ENCODE assay signal across 34 cellular contexts in genomic region chr3:52185837-52186236, GRCh38. TPM values are rescaled to one million over a fixed set of nuclear protein-coding genes. Genes with fewer than 3 reads are reported as not detected.
DNase-seq lines count a peak whose midpoint lies in the region; ATAC-seq, FAIRE-seq and TF ChIP-seq lines count a peak whose summit lies in the region.
"Had no signal": no experiment of that assay in that cellular context is flagged by ENCODE, and none has a peak within 500 bp of the region (broad histone marks: within the 10 kb centered on the region; RNA-seq: fewer than 3 reads in every experiment).

No MANE protein-coding gene starts in this region.

- peaks cover 9% of the 10 kb centered on the region for H3K9me1 ChIP-seq in K562 (ENCODE audit: control insufficient read depth, insufficient read depth, low read length)

- 0 out of 2 replicates have a peak overlapping the region, but pooled peaks have one; percentile 16 for H2AFZ ChIP-seq in K562 (ENCODE audit: low read depth, low read length)

- H3K27ac ChIP-seq in K562 (ENCODE audit: extremely low read depth, low read depth, low read length): no peak overlapping the region
- H3K27ac ChIP-seq: ovary, right atrium auricular region, thoracic aorta had no signal

- no peak for ATAC-seq in K562
- no peak for ATAC-seq in GM18505 (IDR thresholded peaks at IDR 0.05; ENCODE audit: unreplicated experiment)
- ATAC-seq: activated CD8-positive, alpha-beta T cell treated with anti-CD3 and anti-CD28 coated beads for 36 hours; natural killer cell treated with Interleukin-12 subunit alpha and Interleukin-12 subunit beta and Interleukin-15 and Interleukin-18, amount 100 ng/mL, for 72 hours had no signal

- H3K36me3 Mint-ChIP-seq in CD14-positive monocyte: peaks cover 0 to 5% of the 10 kb centered on the region in 2 donors
- H3K36me3 Mint-ChIP-seq: natural killer cell treated with Interleukin-12 subunit alpha and Interleukin-12 subunit beta and Interleukin-15 and Interleukin-18, amount 100 ng/mL, for 72 hours had no signal

- no peaks in the 10 kb centered on the region for H3K79me2 ChIP-seq in K562 (ENCODE audit: control insufficient read depth, insufficient read depth, low read length)

- H3K4me2 ChIP-seq in K562 (ENCODE audit: insufficient read depth, low read length): no peak overlapping the region

- peaks cover 48 to 53% of the 10 kb centered on the region in 2 experiments for H3K4me1 ChIP-seq in K562 (replicated peaks in 1 of 2; ENCODE audit: control insufficient read depth in 2 of 2, insufficient read depth in 2 of 2, low read length in 2 of 2)
- H3K4me1 ChIP-seq: BE2C had no signal

- TF ChIP-seq POLR2A in K562 (conservative IDR thresholded peaks at IDR 0.05) (no peak), GM18505 (IDR thresholded peaks at IDR 0.05; ENCODE audit: borderline replicate concordance, extremely low read depth, insufficient read depth, insufficient read length) (no peak)

- CTCF ChIA-PET in K562 (lab: Yijun Ruan, JAX; ENCODE audit: low intra/inter-chr PET ratio): no interaction called here

- H3K27me3 Mint-ChIP-seq in CD14-positive monocyte (ENCODE audit: low read depth in 3 of 3): no peaks in the 10 kb centered on the region
- H3K27me3 Mint-ChIP-seq: activated CD8-positive, alpha-beta T cell treated with anti-CD3 and anti-CD28 coated beads for 36 hours; IgD-negative memory B cell; natural killer cell treated with Interleukin-12 subunit alpha and Interleukin-12 subunit beta and Interleukin-15 and Interleukin-18, amount 100 ng/mL, for 72 hours had no signal

- TF ChIP-seq RAD21 in K562 (CRISPR knock-in tag; conservative IDR thresholded peaks at IDR 0.05 in 1 of 2, IDR thresholded peaks at IDR 0.05 in 1 of 2): no peak

- TF ChIP-seq EP300 in K562 (IDR thresholded peaks at IDR 0.05; ENCODE audit: low read length): no peak

- 0 out of 2 replicates have a peak, but pooled peaks cover 6% of the 10 kb centered on the region for H4K20me1 ChIP-seq in K562 (replicated peaks; ENCODE audit: control insufficient read depth, insufficient read depth, low read length)

- WGBS in K562 (ENCODE audit: insufficient coverage, low coverage, missing lambda C conversion rate): 15% methylated on average over 2 of the region's 3 CpGs

- H3K27ac Mint-ChIP-seq in CD14-positive monocyte: peak overlapping the region in 3 of 7 donors; percentile 67 to 76 (median 70)
- H3K27ac Mint-ChIP-seq: activated CD8-positive, alpha-beta T cell treated with anti-CD3 and anti-CD28 coated beads for 36 hours; IgD-negative memory B cell had no signal

- no peaks in the 10 kb centered on the region for H3K9me3 ChIP-seq in K562 (replicated peaks; ENCODE audit: control insufficient read depth, insufficient read depth, low read depth, low read length)
- H3K9me3 ChIP-seq: BE2C, Caco-2, left ventricle myocardium inferior, MG63, ovary, right atrium auricular region, thoracic aorta had no signal

- intact Hi-C loops in CD14-positive monocyte (cut with micrococcal nuclease): no loop called here
- intact Hi-C loops in K562 (cut with micrococcal nuclease): no loop called here

- TF ChIP-seq CTCF in CD14-positive monocyte (IDR thresholded peaks at IDR 0.05) (no peak), K562 (IDR thresholded peaks at IDR 0.05 in 2 of 3, conservative IDR thresholded peaks at IDR 0.05 in 1 of 3; ENCODE audit: insufficient read depth in 2 of 3, low read depth in 1 of 3, low read length in 3 of 3) (no peak)

- no TSS peak for BruUV-seq in K562 (replicated peaks; lab: Mats Ljungman, UMichigan)

- no peak for FAIRE-seq in K562 (lab: Jason Lieb, UNC)
- FAIRE-seq: islet of Langerhans, TTC549 had no signal

- H3K4me3 ChIP-seq in K562: no peak overlapping the region
- H3K4me3 ChIP-seq: left ventricle myocardium inferior, MG63, ovary, right atrium auricular region, thoracic aorta had no signal

- POLR2A ChIA-PET in K562 (lab: Yijun Ruan, JAX): interaction anchor here (1.3 kb wide), 1 partner anchor 31 kb away, joined by 3 read pairs; the partner anchor contains the start of gene POC1A

- peaks cover 0 to 1% (median 0%) of the 10 kb centered on the region in 7 donors for H3K9me3 Mint-ChIP-seq in CD14-positive monocyte
- H3K9me3 Mint-ChIP-seq: activated CD8-positive, alpha-beta T cell treated with anti-CD3 and anti-CD28 coated beads for 36 hours; IgD-negative memory B cell; natural killer cell treated with Interleukin-12 subunit alpha and Interleukin-12 subunit beta and Interleukin-15 and Interleukin-18, amount 100 ng/mL, for 72 hours had no signal

- H3K4me1 Mint-ChIP-seq in CD14-positive monocyte: peaks cover 61% of the 10 kb centered on the region

- peak overlapping the region in 1 of 2 experiments; percentile 26; a peak in 1 of 4 replicates for H3K9ac ChIP-seq in K562 (ENCODE audit: insufficient read depth in 1 of 2, low read depth in 2 of 2, low read length in 2 of 2)

- no peaks in the 10 kb centered on the region for H3K27me3 ChIP-seq in K562 (ENCODE audit: control insufficient read depth in 2 of 2, insufficient read depth in 2 of 2, low read length in 2 of 2)
- H3K27me3 ChIP-seq: BE2C, MG63, ovary, right atrium auricular region had no signal

- peak; percentile 41 for DNase-seq in CD14-positive monocyte (ENCODE audit: low spot score)
- peak; percentile 84 to 92 for DNase-seq in NOMO-1 (lab: John Stamatoyannopoulos, UW; ENCODE audit: unreplicated experiment in 2 of 2)
- no peak for DNase-seq in K562 (ENCODE audit: extremely low read depth in 1 of 4, low spot score in 3 of 4)
- DNase-seq in NCI-H345 (lab: John Stamatoyannopoulos, UW): no peak
- DNase-seq in NCI-H2029 treated with DMSO at 0.1 percent for 48 hours (lab: John Stamatoyannopoulos, UW): no peak
- DNase-seq: activated CD4-positive, CD25-positive, alpha-beta regulatory T cell treated with anti-CD3 and anti-CD28 coated beads, Interleukin-2, amount 50 U/mL, for 72 hours; activated CD8-positive, alpha-beta T cell treated with anti-CD3 and anti-CD28 coated beads for 36 hours; activated effector memory CD4-positive, alpha-beta T cell treated with anti-CD3 and anti-CD28 coated beads, Interleukin-2, amount 50 U/mL, for 16 hours; activated T-cell treated with anti-CD3 and anti-CD28 coated beads for 4 hours; BE2C; Caco-2; central memory CD4-positive, alpha-beta T cell; DMS79; GOT3; hypothalamus; left ventricle myocardium inferior; MG63; NCI-H2171; NCI-H526; ovary; RPMI8226; stimulated activated CD4-positive, alpha-beta T cell treated with anti-CD3 and anti-CD28 coated beads, Interleukin-4, amount 100 ng/mL, for 24 hours; stimulated activated naive CD4-positive, alpha-beta T cell; SW 1271 had no signal

- in situ Hi-C loops in K562 (cut with MboI): no loop called here

- H3K4me3 Mint-ChIP-seq in CD14-positive monocyte: no peak overlapping the region
- H3K4me3 Mint-ChIP-seq: activated CD8-positive, alpha-beta T cell treated with anti-CD3 and anti-CD28 coated beads for 36 hours; IgD-negative memory B cell; natural killer cell treated with Interleukin-12 subunit alpha and Interleukin-12 subunit beta and Interleukin-15 and Interleukin-18, amount 100 ng/mL, for 72 hours had no signal

- H3K36me3 ChIP-seq in K562 (ENCODE audit: control insufficient read depth, insufficient read depth, low read length): no peaks in the 10 kb centered on the region
- H3K36me3 ChIP-seq: BE2C, left ventricle myocardium inferior, MG63, ovary, right atrium auricular region, thoracic aorta had no signal

RNA-seq across cellular contexts. Expression of gene ALAS1, which starts 12.1 kb away (rescaled TPM):
- 10 to 100 TPM; 20.9 to 38.7 TPM for polyA plus RNA-seq in CD14-positive monocyte
- total RNA-seq in K562 (2011; cell fraction: chromatin; rRNA removed; ENCODE audit: low replicate concordance): 14.5 and 27.2 TPM in 2 replicates
- 14.3 and 26.5 TPM in 2 replicates for total RNA-seq in K562 (2011; cell fraction: nucleolus; rRNA removed)
- total RNA-seq in K562 (2011; cell fraction: nucleoplasm; rRNA removed): 13.9 and 14.0 TPM in 2 replicates
- 21.8 and 27.3 TPM in 2 replicates for total RNA-seq in K562 (2014; rRNA removed)
- 22.7 and 23.8 TPM in 2 replicates for total RNA-seq in K562 (2014; rRNA removed; fragmentation: Illumina TruSeq; extraction: Trizol)
- total RNA-seq in K562 (2015; rRNA removed; fragmentation: Illumina TruSeq; extraction: Trizol): 34.5 and 36.8 TPM in 2 replicates
- 24.3 and 27.6 TPM in 2 replicates for total RNA-seq in K562 (2021)
- polyA plus RNA-seq in K562 (2011; rRNA removed): 30.4 and 34.4 TPM in 2 replicates
- 35.6 and 59.5 TPM in 2 replicates for polyA plus RNA-seq in K562 (2011; cell fraction: cytosol; rRNA removed)
- polyA plus RNA-seq in K562 (2011; cell fraction: nucleus; rRNA removed): 26.6 and 46.7 TPM in 2 replicates
- polyA plus RNA-seq in K562 (2012): 28.0 and 35.8 TPM in 2 replicates
- 39.2 and 41.6 TPM in 2 replicates for polyA plus RNA-seq in K562 (2014; fragmentation: Illumina TruSeq; extraction: Trizol)
- 10 to 100 TPM; 37.8 to 49.5 TPM for polyA plus RNA-seq in K562 (2014; fragmentation: Nextera tagmentation; extraction: Ambion mirVana)
- polyA plus RNA-seq in K562 (2014; rRNA removed): 21.4 and 24.4 TPM in 2 replicates
- 21.4 and 27.1 TPM in 2 replicates for polyA minus RNA-seq in K562 (2011; rRNA and poly(A)+ RNA removed)
- polyA minus RNA-seq in K562 (2011; cell fraction: cytosol; rRNA and poly(A)+ RNA removed): 20.3 and 25.5 TPM in 2 replicates
- 9.0 and 9.6 TPM in 2 replicates for polyA minus RNA-seq in K562 (2011; cell fraction: nucleus; rRNA and poly(A)+ RNA removed)

RNA-seq across cellular contexts. Expression of gene POC1A, which starts 31.6 kb away (rescaled TPM):
- polyA plus RNA-seq in CD14-positive monocyte: 1 to 10 TPM; 1.2 to 2.0 TPM
- total RNA-seq in K562 (2011; cell fraction: chromatin; rRNA removed; ENCODE audit: low replicate concordance): 17.1 and 37.8 TPM in 2 replicates
- total RNA-seq in K562 (2011; cell fraction: nucleolus; rRNA removed): 20.3 and 28.8 TPM in 2 replicates
- total RNA-seq in K562 (2011; cell fraction: nucleoplasm; rRNA removed): 15.6 and 16.6 TPM in 2 replicates
- 16.0 and 19.6 TPM in 2 replicates for total RNA-seq in K562 (2014; rRNA removed)
- total RNA-seq in K562 (2014; rRNA removed; fragmentation: Illumina TruSeq; extraction: Trizol): 7.5 and 8.5 TPM in 2 replicates
- total RNA-seq in K562 (2015; rRNA removed; fragmentation: Illumina TruSeq; extraction: Trizol): 9.5 and 11.3 TPM in 2 replicates
- 15.9 and 17.4 TPM in 2 replicates for total RNA-seq in K562 (2021)
- 15.2 and 16.6 TPM in 2 replicates for polyA plus RNA-seq in K562 (2011; rRNA removed)
- polyA plus RNA-seq in K562 (2011; cell fraction: cytosol; rRNA removed): 17.6 and 22.5 TPM in 2 replicates
- 16.6 and 21.0 TPM in 2 replicates for polyA plus RNA-seq in K562 (2011; cell fraction: nucleus; rRNA removed)
- polyA plus RNA-seq in K562 (2012): 15.6 and 25.7 TPM in 2 replicates
- 17.5 and 19.6 TPM in 2 replicates for polyA plus RNA-seq in K562 (2014; fragmentation: Illumina TruSeq; extraction: Trizol)
- 1 to 10 TPM; 7.2 to 9.4 TPM for polyA plus RNA-seq in K562 (2014; fragmentation: Nextera tagmentation; extraction: Ambion mirVana)
- 12.1 and 17.3 TPM in 2 replicates for polyA plus RNA-seq in K562 (2014; rRNA removed)
- polyA minus RNA-seq in K562 (2011; rRNA and poly(A)+ RNA removed): 10.6 and 17.7 TPM in 2 replicates
- 8.0 and 12.1 TPM in 2 replicates for polyA minus RNA-seq in K562 (2011; cell fraction: cytosol; rRNA and poly(A)+ RNA removed)
- polyA minus RNA-seq in K562 (2011; cell fraction: nucleus; rRNA and poly(A)+ RNA removed): 12.7 and 14.3 TPM in 2 replicates

RNA-seq across cellular contexts. Expression of gene TLR9, which starts 39.6 kb away (rescaled TPM):
- not detected for polyA plus RNA-seq in CD14-positive monocyte
- total RNA-seq in K562 (2011; cell fraction: chromatin; rRNA removed; ENCODE audit: low replicate concordance): not detected in 2 replicates
- 0.13 TPM in 1 of 2 replicates, not detected in the other for total RNA-seq in K562 (2011; cell fraction: nucleolus; rRNA removed)
- total RNA-seq in K562 (2011; cell fraction: nucleoplasm; rRNA removed): 0.15 TPM in 1 of 2 replicates, not detected in the other
- total RNA-seq in K562 (2014; rRNA removed): not detected in 2 replicates
- total RNA-seq in K562 (2014; rRNA removed; fragmentation: Illumina TruSeq; extraction: Trizol): not detected in 2 replicates
- not detected in 2 replicates for total RNA-seq in K562 (2015; rRNA removed; fragmentation: Illumina TruSeq; extraction: Trizol)
- total RNA-seq in K562 (2021): not detected in 2 replicates
- polyA plus RNA-seq in K562 (2011; rRNA removed): not detected in 2 replicates
- not detected in 2 replicates for polyA plus RNA-seq in K562 (2011; cell fraction: cytosol; rRNA removed)
- 0.10 TPM in 1 of 2 replicates, not detected in the other for polyA plus RNA-seq in K562 (2011; cell fraction: nucleus; rRNA removed)
- 0.01 and 0.21 TPM in 2 replicates for polyA plus RNA-seq in K562 (2012)
- not detected in 2 replicates for polyA plus RNA-seq in K562 (2014; fragmentation: Illumina TruSeq; extraction: Trizol)
- polyA plus RNA-seq in K562 (2014; fragmentation: Nextera tagmentation; extraction: Ambion mirVana): not detected
- not detected in 2 replicates for polyA plus RNA-seq in K562 (2014; rRNA removed)
- polyA minus RNA-seq in K562 (2011; rRNA and poly(A)+ RNA removed): not detected in 2 replicates
- not detected in 2 replicates for polyA minus RNA-seq in K562 (2011; cell fraction: cytosol; rRNA and poly(A)+ RNA removed)
- not detected in 2 replicates for polyA minus RNA-seq in K562 (2011; cell fraction: nucleus; rRNA and poly(A)+ RNA removed)
- total RNA-seq: A673, Caco-2, dermis microvascular lymphatic vessel endothelial cell, right atrium auricular region, thoracic aorta had no signal
- polyA plus RNA-seq: fibroblast of lung had no signal

RNA-seq across cellular contexts. Expression of gene TWF2, which starts 53.1 kb away (rescaled TPM):
- polyA plus RNA-seq in CD14-positive monocyte (100 to 1,000 TPM; 176 to 199 TPM), K562 (2011; rRNA removed) (35.7 and 47.1 TPM in 2 replicates), K562 (2014; fragmentation: Illumina TruSeq; extraction: Trizol) (29.7 and 43.9 TPM in 2 replicates), K562 (2014; fragmentation: Nextera tagmentation; extraction: Ambion mirVana) (1 to 10 TPM in 1 of 2 experiments, under 1 TPM in 1; 0.11 to 1.7 TPM), K562 (2014; rRNA removed) (59.4 and 61.9 TPM in 2 replicates)
- 4.4 and 12.4 TPM in 2 replicates for total RNA-seq in K562 (2011; cell fraction: chromatin; rRNA removed; ENCODE audit: low replicate concordance)
- 15.1 and 18.7 TPM in 2 replicates for total RNA-seq in K562 (2011; cell fraction: nucleolus; rRNA removed)
- 6.9 and 10.0 TPM in 2 replicates for total RNA-seq in K562 (2011; cell fraction: nucleoplasm; rRNA removed)
- total RNA-seq in K562 (2014; rRNA removed) (49.1 and 56.9 TPM in 2 replicates), K562 (2014; rRNA removed; fragmentation: Illumina TruSeq; extraction: Trizol) (9.6 and 11.4 TPM in 2 replicates), K562 (2015; rRNA removed; fragmentation: Illumina TruSeq; extraction: Trizol) (26.8 and 27.0 TPM in 2 replicates), K562 (2021) (49.1 and 53.6 TPM in 2 replicates)
- 68.9 and 112 TPM in 2 replicates for polyA plus RNA-seq in K562 (2011; cell fraction: cytosol; rRNA removed)
- polyA plus RNA-seq in K562 (2011; cell fraction: nucleus; rRNA removed): 30.0 and 32.4 TPM in 2 replicates
- 38.0 and 90.9 TPM in 2 replicates for polyA plus RNA-seq in K562 (2012)
- polyA minus RNA-seq in K562 (2011; rRNA and poly(A)+ RNA removed): 21.1 and 22.8 TPM in 2 replicates
- polyA minus RNA-seq in K562 (2011; cell fraction: cytosol; rRNA and poly(A)+ RNA removed): 37.2 and 37.3 TPM in 2 replicates
- 6.6 and 9.1 TPM in 2 replicates for polyA minus RNA-seq in K562 (2011; cell fraction: nucleus; rRNA and poly(A)+ RNA removed)

RNA-seq across cellular contexts. Expression of gene PPM1M, which starts 59.7 kb away (rescaled TPM):
- 100 to 1,000 TPM in 1 of 2 donors, 10 to 100 TPM in 1; 92.8 to 120 TPM for polyA plus RNA-seq in CD14-positive monocyte
- 11.6 and 26.7 TPM in 2 replicates for total RNA-seq in K562 (2011; cell fraction: chromatin; rRNA removed; ENCODE audit: low replicate concordance)
- total RNA-seq in K562 (2011; cell fraction: nucleolus; rRNA removed): 12.4 and 21.7 TPM in 2 replicates
- 15.0 and 16.4 TPM in 2 replicates for total RNA-seq in K562 (2011; cell fraction: nucleoplasm; rRNA removed)
- total RNA-seq in K562 (2014; rRNA removed): 4.4 and 4.5 TPM in 2 replicates
- total RNA-seq in K562 (2014; rRNA removed; fragmentation: Illumina TruSeq; extraction: Trizol): 3.3 TPM in 2 replicates
- total RNA-seq in K562 (2015; rRNA removed; fragmentation: Illumina TruSeq; extraction: Trizol): 2.0 and 2.8 TPM in 2 replicates
- total RNA-seq in K562 (2021): 5.0 and 7.0 TPM in 2 replicates
- polyA plus RNA-seq in K562 (2011; rRNA removed): 9.2 and 9.9 TPM in 2 replicates
- 9.0 and 11.2 TPM in 2 replicates for polyA plus RNA-seq in K562 (2011; cell fraction: cytosol; rRNA removed)
- polyA plus RNA-seq in K562 (2011; cell fraction: nucleus; rRNA removed): 37.5 and 44.1 TPM in 2 replicates
- polyA plus RNA-seq in K562 (2012): 5.9 and 21.1 TPM in 2 replicates
- 6.5 and 6.6 TPM in 2 replicates for polyA plus RNA-seq in K562 (2014; fragmentation: Illumina TruSeq; extraction: Trizol)
- polyA plus RNA-seq in K562 (2014; fragmentation: Nextera tagmentation; extraction: Ambion mirVana): 1 to 10 TPM; 1.4 to 1.5 TPM
- polyA plus RNA-seq in K562 (2014; rRNA removed): 4.6 and 6.9 TPM in 2 replicates
- polyA minus RNA-seq in K562 (2011; rRNA and poly(A)+ RNA removed): 4.8 and 5.7 TPM in 2 replicates
- 2.2 and 2.7 TPM in 2 replicates for polyA minus RNA-seq in K562 (2011; cell fraction: cytosol; rRNA and poly(A)+ RNA removed)
- 6.2 and 7.9 TPM in 2 replicates for polyA minus RNA-seq in K562 (2011; cell fraction: nucleus; rRNA and poly(A)+ RNA removed)

Comparison
In these comparisons a context has a peak if more than half of its experiments do, and no peak if none do; other contexts are left out.
1. DNase-seq: peak in CD14-positive monocyte (single experiment) and NOMO-1 (2 of 2); none in K562 (0 of 4), NCI-H345 (single experiment) and NCI-H2029 treated with DMSO at 0.1 percent for 48 hours (single experiment).